14 cellular contexts compared by ENCODE assay signal in the genomic region with DNA sequence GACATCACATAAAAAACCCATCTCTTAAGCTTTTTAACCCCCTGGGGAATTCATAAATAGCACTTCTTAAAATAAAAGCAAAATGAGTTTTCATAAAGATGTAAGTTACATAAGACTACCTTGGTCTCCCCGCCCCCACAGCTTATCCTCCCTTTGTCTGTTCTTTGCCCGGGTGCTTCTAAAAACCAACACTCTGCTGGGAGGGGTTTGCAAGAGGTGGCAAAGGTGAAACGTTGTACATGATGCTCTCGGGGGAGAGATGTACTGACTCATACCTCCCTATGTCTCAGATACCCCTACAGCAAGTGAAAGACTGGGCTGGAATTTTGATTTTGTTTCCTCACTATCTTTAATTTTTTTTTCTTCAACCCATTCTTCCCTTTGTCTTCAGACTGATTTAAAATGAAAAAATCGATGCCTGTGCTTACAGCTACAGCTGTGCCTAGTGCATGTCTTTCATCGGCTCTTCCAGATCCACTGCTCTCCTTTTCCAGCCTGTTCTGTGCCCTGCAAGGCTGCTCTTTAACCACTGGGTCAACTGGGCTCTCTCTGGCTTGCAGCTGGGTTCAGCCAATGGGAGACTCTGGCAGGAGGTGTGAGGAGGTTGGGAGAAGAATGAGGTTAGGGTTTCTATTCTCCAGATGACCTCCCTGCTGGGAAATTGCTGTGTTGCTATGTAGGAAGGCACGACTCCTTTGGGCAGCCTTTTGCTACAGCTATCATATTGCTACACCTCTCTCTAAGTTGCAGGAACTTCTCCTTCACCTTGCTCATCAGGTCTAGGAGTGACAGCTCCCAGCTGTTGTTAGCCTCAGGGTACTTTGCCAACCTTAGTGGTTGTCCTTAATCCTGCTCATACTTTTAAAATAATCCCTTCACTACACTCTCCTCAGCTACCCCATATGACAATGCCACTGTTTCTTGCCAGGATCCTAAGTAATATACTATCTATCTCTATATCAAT.
A peak's percentile ranks its signal among the peaks of the same experiment; 100 is the strongest.
DNase-seq lines count a peak whose midpoint lies in the region; ATAC-seq, FAIRE-seq and TF ChIP-seq lines count a peak whose summit lies in the region.
"Had no signal": no experiment of that assay in that cellular context is flagged by ENCODE, and none has a peak within 500 bp of the region (broad histone marks: within the 10 kb centered on the region; RNA-seq: fewer than 3 reads in every experiment).

No MANE protein-coding gene starts in this region.

- peaks cover 16 to 84% (median 74%) of the 10 kb centered on the region in 10 experiments for H3K4me1 ChIP-seq in BLaER1 treated with 17β-estradiol and CSF1 and Interleukin-3, amounts not matched to agents 10 nM and 100 nM
- H3K4me1 ChIP-seq in esophagus muscularis mucosa (peaks cover 10 to 21% (median 16%) of the 10 kb centered on the region in 4 donors), ovary (ENCODE audit: insufficient read depth) (peaks cover 6% of the 10 kb centered on the region)

- no peak overlapping the region for H3K4me3 ChIP-seq in BLaER1 treated with 17β-estradiol and CSF1 and Interleukin-3, amounts not matched to agents 10 nM and 100 nM
- H3K4me3 ChIP-seq in esophagus muscularis mucosa (peak overlapping the region in 1 of 4 donors; percentile 6), ovary (no peak overlapping the region)
- H3K4me3 ChIP-seq: skin epidermis, vagina had no signal

- no peaks in the 10 kb centered on the region for H4K20me1 ChIP-seq in BLaER1 treated with 17β-estradiol and CSF1 and Interleukin-3, amounts not matched to agents 10 nM and 100 nM

- H3K27ac ChIP-seq in BLaER1 treated with 17β-estradiol and CSF1 and Interleukin-3, amounts not matched to agents 10 nM and 100 nM = peak overlapping the region in 4 of 11 experiments; percentile 27 to 38 (median 34); a peak in 5 of 22 replicates
- H3K27ac ChIP-seq in esophagus muscularis mucosa (replicated peaks in 1 of 4) (peak overlapping the region; percentile 14 to 59 (median 44)), ovary (peak overlapping the region in 1 of 2 donors; percentile 53)
- H3K27ac ChIP-seq: C4-2B, vagina had no signal

- TF ChIP-seq CTCF in esophagus muscularis mucosa (IDR thresholded peaks at IDR 0.05) = no peak
- TF ChIP-seq CTCF in ovary (IDR thresholded peaks at IDR 0.05) = no peak

- WGBS in esophagus muscularis mucosa = 44% methylated on average over 7 of the region's 7 CpGs
- 2 to 15% (median 3%) methylated on average over 7 of the region's 7 CpGs for WGBS in ovary, 3 donors

- no peak for FAIRE-seq in GM12891 (lab: Jason Lieb, UNC)

- peak overlapping the region; percentile 43 to 84 (median 69) for H3K4me2 ChIP-seq in BLaER1 treated with 17β-estradiol and CSF1 and Interleukin-3, amounts not matched to agents 10 nM and 100 nM

- peak; percentile 62 for DNase-seq in RPMI7951 (ENCODE audit: low read depth)
- DNase-seq in esophagus muscularis mucosa (ENCODE audit: extremely low spot score) = no peak
- peak in 4 of 5 donors; percentile 28 to 69 (median 48) for DNase-seq in ovary
- DNase-seq in GM12891 (ENCODE audit: insufficient read length, low spot score) = no peak
- DNase-seq in GDM1 (lab: John Stamatoyannopoulos, UW) = no peak
- DNase-seq: NCI-H1930, T-helper 9 cell had no signal

- H3K9me3 ChIP-seq in BLaER1 treated with 17β-estradiol and CSF1 and Interleukin-3, amounts not matched to agents 10 nM and 100 nM (replicated peaks in 1 of 11) = no peaks in the 10 kb centered on the region
- H3K9me3 ChIP-seq in esophagus muscularis mucosa (no peaks in the 10 kb centered on the region), ovary (no peaks in the 10 kb centered on the region)
- H3K9me3 ChIP-seq: vagina had no signal

- H3K36me3 ChIP-seq in BLaER1 treated with 17β-estradiol and CSF1 and Interleukin-3, amounts not matched to agents 10 nM and 100 nM = no peaks in the 10 kb centered on the region
- no peaks in the 10 kb centered on the region for H3K36me3 ChIP-seq in esophagus muscularis mucosa
- no peaks in the 10 kb centered on the region for H3K36me3 ChIP-seq in ovary
- H3K36me3 ChIP-seq: vagina had no signal

- TF ChIP-seq POLR2A in esophagus muscularis mucosa (IDR thresholded peaks at IDR 0.05; ENCODE audit: low read depth) (no peak), ovary (IDR thresholded peaks at IDR 0.05) (no peak), GM12891 (IDR thresholded peaks at IDR 0.05; ENCODE audit: low read depth, low read length) (no peak)

- intact Hi-C loops in esophagus muscularis mucosa (cut with DNase I) = loop anchor here (10.0 kb wide), 1 partner anchor 110 kb away; no protein-coding TSS in a partner anchor
- intact Hi-C loops in ovary (cut with DNase I) = loop anchor here in 1 of 4 donors (5.0 kb wide), 1 partner anchor 263 kb away; no protein-coding TSS in a partner anchor

- ATAC-seq in GM21390 (IDR thresholded peaks at IDR 0.05; ENCODE audit: unreplicated experiment) (no peak), HG03045 (IDR thresholded peaks at IDR 0.05; ENCODE audit: unreplicated experiment) (no peak)
- ATAC-seq: PC-3 had no signal

- TF ChIP-seq EP300 in esophagus muscularis mucosa (IDR thresholded peaks at IDR 0.05) = no peak
- no peak for TF ChIP-seq EP300 in ovary (IDR thresholded peaks at IDR 0.05)

- H3K9ac ChIP-seq in BLaER1 treated with 17β-estradiol and CSF1 and Interleukin-3, amounts not matched to agents 10 nM and 100 nM = peak overlapping the region in 3 of 11 experiments; percentile 1 to 35 (median 28); a peak in 1 of 22 replicates

- no peaks in the 10 kb centered on the region for H3K27me3 ChIP-seq in BLaER1 treated with 17β-estradiol and CSF1 and Interleukin-3, amounts not matched to agents 10 nM and 100 nM
- no peaks in the 10 kb centered on the region for H3K27me3 ChIP-seq in esophagus muscularis mucosa
- H3K27me3 ChIP-seq in ovary = no peaks in the 10 kb centered on the region
- H3K27me3 ChIP-seq: vagina had no signal

TF ChIP-seq in GM12891, 5 proteins besides CTCF, POLR2A, EP300 and RAD21:
- TF ChIP-seq TAF1 (IDR thresholded peaks at IDR 0.05; ENCODE audit: low read depth, low read length) = no peak
- no peak for TF ChIP-seq SPI1 (IDR thresholded peaks at IDR 0.05; ENCODE audit: low read depth, low read length)
- TF ChIP-seq POU2F2 (IDR thresholded peaks at IDR 0.05; ENCODE audit: low read depth, low read length) = no peak
- no peak for TF ChIP-seq POLR2AphosphoS5 (IDR thresholded peaks at IDR 0.05; ENCODE audit: low read depth, low read length)
- no peak for TF ChIP-seq PAX5 (IDR thresholded peaks at IDR 0.05; ENCODE audit: insufficient read depth, low read length, severe bottlenecking)

Comparison
In these comparisons a context has a peak if more than half of its experiments do, and no peak if none do; other contexts are left out.
1. DNase-seq: peak in RPMI7951 (single experiment) and ovary (4 of 5); none in esophagus muscularis mucosa (single experiment), GM12891 (single experiment) and GDM1 (single experiment).